In genomic region chr13:29924482-29924884, GRCh38 we compare ENCODE assay signal across 8 cellular contexts.
DNase-seq lines count a peak whose midpoint lies in the region; ATAC-seq and TF ChIP-seq lines count a peak whose summit lies in the region.

No MANE protein-coding gene starts in this region.

- no peaks in the 10 kb centered on the region for H3K36me3 ChIP-seq in H7 (replicated peaks; ENCODE audit: control insufficient read depth, insufficient read depth, low read length)
- H3K36me3 ChIP-seq in Peyer's patch, result no peaks in the 10 kb centered on the region

- peaks cover 0 to 34% (median 3%) of the 10 kb centered on the region in 4 donors for H3K4me1 ChIP-seq in Peyer's patch

- H3K27me3 ChIP-seq in H7 (ENCODE audit: control insufficient read depth, insufficient read depth, low read length) (no peaks in the 10 kb centered on the region), Peyer's patch (no peaks in the 10 kb centered on the region)

- H3K4me3 ChIP-seq in H7 (ENCODE audit: insufficient read depth, low read depth, low read length) (no peak overlapping the region), Peyer's patch (no peak overlapping the region), fibroblast of villous mesenchyme (ENCODE audit: low read depth, low read length) (no peak overlapping the region), skin epidermis (no peak overlapping the region)

- H3K27ac ChIP-seq in Peyer's patch (peak overlapping the region; percentile 45 to 81 (median 64)), skin epidermis (peak overlapping the region in 17 of 21 experiments; percentile 31 to 74 (median 56))

- TF ChIP-seq CTCF in Peyer's patch (IDR thresholded peaks at IDR 0.05) (no peak), fibroblast of villous mesenchyme (IDR thresholded peaks at IDR 0.05; ENCODE audit: insufficient read depth, low read depth, low read length) (no peak)

- no peaks in the 10 kb centered on the region for H3K9me3 ChIP-seq in Peyer's patch

- TF ChIP-seq POLR2A in Peyer's patch (IDR thresholded peaks at IDR 0.05), result no peak

- no peak for ATAC-seq in HG03139 (IDR thresholded peaks at IDR 0.05; ENCODE audit: unreplicated experiment)

- DNase-seq in H7 (peak; percentile 35), Peyer's patch (no peak), fibroblast of villous mesenchyme (ENCODE audit: low read depth) (peak; percentile 63), GF-D8 (lab: John Stamatoyannopoulos, UW) (no peak), anterior cingulate cortex (lab: John Stamatoyannopoulos, UW) (no peak)
- DNase-seq in activated naive CD4-positive, alpha-beta T cell treated with Interleukin-2 at 50 U/mL for 16 hours, result no peak

Comparison
In these comparisons a context has a peak if more than half of its experiments do, and no peak if none do; other contexts are left out.
1. DNase-seq: peak in H7 (single experiment) and fibroblast of villous mesenchyme (single experiment); none in Peyer's patch (0 of 3), GF-D8 (single experiment), anterior cingulate cortex (0 of 58) and activated naive CD4-positive, alpha-beta T cell treated with Interleukin-2 at 50 U/mL for 16 hours (single experiment).